In the genomic region with DNA sequence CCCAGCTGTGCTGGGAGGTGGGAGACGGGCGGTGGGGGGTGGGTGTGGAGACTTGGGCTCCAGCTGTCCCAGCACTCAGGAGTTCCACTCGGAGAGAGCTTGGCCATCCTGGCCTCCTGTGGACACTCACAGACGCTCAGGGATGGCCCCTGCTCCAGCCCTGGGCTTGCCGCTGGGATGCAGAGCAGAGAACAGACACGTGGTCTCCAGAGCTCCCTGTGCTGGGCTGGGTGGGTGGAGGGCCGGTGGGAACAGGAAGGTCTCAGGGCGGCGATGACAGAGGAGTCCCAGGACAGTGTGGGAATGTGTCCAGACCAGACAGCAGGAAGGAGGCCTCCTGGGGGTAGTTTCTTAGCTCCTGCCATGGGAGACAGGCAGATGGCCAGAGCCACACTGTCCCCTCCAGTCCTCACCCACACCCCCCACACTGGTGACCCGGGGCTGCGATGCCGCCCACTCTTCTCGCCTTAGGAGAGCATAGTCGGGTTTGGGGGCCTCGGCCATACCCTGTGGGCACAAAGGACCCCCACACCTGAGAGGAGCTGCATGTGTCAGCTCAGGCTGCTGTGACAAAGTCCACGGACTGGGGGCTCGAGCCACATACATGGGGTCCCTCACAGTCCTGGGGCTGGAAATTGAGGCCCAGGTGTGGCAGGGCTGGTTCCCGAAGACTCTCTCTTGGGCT, we compare ENCODE assay signal across 23 cellular contexts. TPM values are rescaled to one million over a fixed set of nuclear protein-coding genes. Genes with fewer than 3 reads are reported as not detected.
DNase-seq lines count a peak whose midpoint lies in the region; ATAC-seq and TF ChIP-seq lines count a peak whose summit lies in the region.
"Had no signal": no experiment of that assay in that cellular context is flagged by ENCODE, and none has a peak within 500 bp of the region (broad histone marks: within the 10 kb centered on the region; RNA-seq: fewer than 3 reads in every experiment).

No MANE protein-coding gene starts in this region.

- peaks cover 12% of the 10 kb centered on the region for H3K9me3 ChIP-seq in upper lobe of right lung
- peaks cover 7 to 36% (median 30%) of the 10 kb centered on the region in 3 donors for H3K9me3 ChIP-seq in tibial artery

- H3K27ac Mint-ChIP-seq in natural killer cell, result peak overlapping the region; percentile 79
- H3K27ac Mint-ChIP-seq in natural killer cell treated with Interleukin-12 subunit alpha and Interleukin-12 subunit beta and Interleukin-15 and Interleukin-18, amount 100 ng/mL, for 72 hours, result no peak overlapping the region
- H3K27ac Mint-ChIP-seq in naive thymus-derived CD8-positive, alpha-beta T cell, result peak overlapping the region in 7 of 10 donors; percentile 48 to 95 (median 80)
- H3K27ac Mint-ChIP-seq in endothelial cell (ENCODE audit: unreplicated experiment), result no peak overlapping the region

- no peaks in the 10 kb centered on the region for H3K4me1 ChIP-seq in upper lobe of right lung
- H3K4me1 ChIP-seq in tibial artery, result no peaks in the 10 kb centered on the region

- ATAC-seq in natural killer cell, result no peak
- no peak for ATAC-seq in natural killer cell treated with Interleukin-12 subunit alpha and Interleukin-12 subunit beta and Interleukin-15 and Interleukin-18, amount 100 ng/mL, for 72 hours
- ATAC-seq in esophagus mucosa, result peak; percentile 20
- no peak for ATAC-seq in naive thymus-derived CD8-positive, alpha-beta T cell
- peak; percentile 33 for ATAC-seq in upper lobe of right lung
- no peak for ATAC-seq in HG02798 (IDR thresholded peaks at IDR 0.05; ENCODE audit: poor library complexity, unreplicated experiment)

- peaks cover 0 to 3% of the 10 kb centered on the region in 2 donors for H3K27me3 Mint-ChIP-seq in natural killer cell (ENCODE audit: low read depth in 2 of 2)
- H3K27me3 Mint-ChIP-seq in natural killer cell treated with Interleukin-12 subunit alpha and Interleukin-12 subunit beta and Interleukin-15 and Interleukin-18, amount 100 ng/mL, for 72 hours, result no peaks in the 10 kb centered on the region
- peaks cover 0 to 2% (median 0%) of the 10 kb centered on the region in 5 donors for H3K27me3 Mint-ChIP-seq in naive thymus-derived CD8-positive, alpha-beta T cell
- peaks cover 4% of the 10 kb centered on the region for H3K27me3 Mint-ChIP-seq in endothelial cell (ENCODE audit: unreplicated experiment)
- H3K27me3 Mint-ChIP-seq: CD8-positive, alpha-beta memory T cell had no signal

- H3K27ac ChIP-seq in upper lobe of right lung (no peak overlapping the region), tibial artery (no peak overlapping the region)
- H3K27ac ChIP-seq: C4-2B had no signal

- peaks cover 14 to 28% of the 10 kb centered on the region in 2 donors for H3K9me3 Mint-ChIP-seq in natural killer cell
- H3K9me3 Mint-ChIP-seq in natural killer cell treated with Interleukin-12 subunit alpha and Interleukin-12 subunit beta and Interleukin-15 and Interleukin-18, amount 100 ng/mL, for 72 hours, result peaks cover 37% of the 10 kb centered on the region
- peaks cover 10 to 60% (median 49%) of the 10 kb centered on the region in 9 donors for H3K9me3 Mint-ChIP-seq in naive thymus-derived CD8-positive, alpha-beta T cell
- peaks cover 4% of the 10 kb centered on the region for H3K9me3 Mint-ChIP-seq in endothelial cell (ENCODE audit: unreplicated experiment)

- no peaks in the 10 kb centered on the region for H3K27me3 ChIP-seq in upper lobe of right lung
- H3K27me3 ChIP-seq in tibial artery, result peaks cover 0 to 27% of the 10 kb centered on the region in 2 donors

- H3K4me3 ChIP-seq in upper lobe of right lung, result no peak overlapping the region
- H3K4me3 ChIP-seq in tibial artery, result no peak overlapping the region

- H3K36me3 Mint-ChIP-seq in natural killer cell (peaks cover 44% of the 10 kb centered on the region), endothelial cell (ENCODE audit: low read depth, unreplicated experiment) (peaks cover 15% of the 10 kb centered on the region)
- peaks cover 43% of the 10 kb centered on the region for H3K36me3 Mint-ChIP-seq in natural killer cell treated with Interleukin-12 subunit alpha and Interleukin-12 subunit beta and Interleukin-15 and Interleukin-18, amount 100 ng/mL, for 72 hours
- H3K36me3 Mint-ChIP-seq in naive thymus-derived CD8-positive, alpha-beta T cell, result peaks cover 2 to 35% (median 33%) of the 10 kb centered on the region in 3 donors

- intact Hi-C loops in natural killer cell (cut with micrococcal nuclease) (loop anchor here (10.0 kb wide), 1 partner anchor 86 kb away; the partner anchor contains the start of gene TSPEAR), upper lobe of right lung (cut with DNase I) (no loop called here), tibial artery (cut with DNase I; ENCODE audit: low total_unique reads) (no loop called here)

- TF ChIP-seq CTCF in natural killer cell (IDR thresholded peaks at IDR 0.05) (no peak), upper lobe of right lung (IDR thresholded peaks at IDR 0.05) (no peak), tibial artery (IDR thresholded peaks at IDR 0.05) (no peak), endothelial cell (IDR thresholded peaks at IDR 0.05; ENCODE audit: unreplicated experiment) (no peak)

- H3K4me3 Mint-ChIP-seq in natural killer cell (no peak overlapping the region), endothelial cell (ENCODE audit: unreplicated experiment) (no peak overlapping the region)
- no peak overlapping the region for H3K4me3 Mint-ChIP-seq in natural killer cell treated with Interleukin-12 subunit alpha and Interleukin-12 subunit beta and Interleukin-15 and Interleukin-18, amount 100 ng/mL, for 72 hours
- peak overlapping the region in 5 of 10 donors; percentile 8 to 70 (median 24) for H3K4me3 Mint-ChIP-seq in naive thymus-derived CD8-positive, alpha-beta T cell

- H3K36me3 ChIP-seq in upper lobe of right lung (no peaks in the 10 kb centered on the region), tibial artery (no peaks in the 10 kb centered on the region)

- H3K4me1 Mint-ChIP-seq in natural killer cell (peaks cover 43 to 59% of the 10 kb centered on the region in 2 donors), endothelial cell (ENCODE audit: unreplicated experiment) (peaks cover 2% of the 10 kb centered on the region)
- H3K4me1 Mint-ChIP-seq in natural killer cell treated with Interleukin-12 subunit alpha and Interleukin-12 subunit beta and Interleukin-15 and Interleukin-18, amount 100 ng/mL, for 72 hours (ENCODE audit: low read depth in 2 of 2), result peaks cover 24 to 30% of the 10 kb centered on the region in 2 donors
- peaks cover 21 to 53% (median 44%) of the 10 kb centered on the region in 4 donors for H3K4me1 Mint-ChIP-seq in naive thymus-derived CD8-positive, alpha-beta T cell

- POLR2A ChIA-PET in naive thymus-derived CD8-positive, alpha-beta T cell (lab: Charles Lee), result interaction anchor here (0.9 kb wide), 1 partner anchor 10 kb away, joined by 5 read pairs; no protein-coding TSS in a partner anchor

- DNase-seq in natural killer cell (no peak), upper lobe of right lung (no peak), tibial artery (no peak), endothelial cell (ENCODE audit: low spot score) (no peak)
- DNase-seq in natural killer cell treated with Interleukin-12 subunit alpha and Interleukin-12 subunit beta and Interleukin-15 and Interleukin-18, amount 100 ng/mL, for 72 hours (ENCODE audit: low spot score), result no peak
- peak in 1 of 10 donors; percentile 36 for DNase-seq in naive thymus-derived CD8-positive, alpha-beta T cell
- DNase-seq: Calu3; CD8-positive, alpha-beta memory T cell; Karpas-422; MV-4-11; NCI-H1105 treated with DMSO at 0.1 percent for 48 hours; NCI-H2029 treated with DMSO at 0.1 percent for 48 hours; NCI-H2171; NCI-H446; NCI-H526; OCI-M1 had no signal

RNA-seq across cellular contexts. Expression of gene KRTAP10-9, which starts 2.0 kb away (rescaled TPM):
- total RNA-seq in natural killer cell (not detected), esophagus mucosa (not detected), upper lobe of right lung (not detected), endothelial cell (ENCODE audit: unreplicated experiment) (not detected)
- total RNA-seq in natural killer cell treated with Interleukin-12 subunit alpha and Interleukin-12 subunit beta and Interleukin-15 and Interleukin-18, amount 100 ng/mL, for 72 hours, result not detected
- total RNA-seq in naive thymus-derived CD8-positive, alpha-beta T cell, result not detected
- not detected for polyA plus RNA-seq in naive thymus-derived CD8-positive, alpha-beta T cell
- total RNA-seq: A172; Calu3; CD8-positive, alpha-beta memory T cell; Daoy; M059J had no signal
- polyA plus RNA-seq: AG04450; CD8-positive, alpha-beta memory T cell had no signal

RNA-seq across cellular contexts. Expression of gene KRTAP10-10, which starts 8.3 kb away (rescaled TPM):
- total RNA-seq in natural killer cell, result not detected
- not detected for total RNA-seq in natural killer cell treated with Interleukin-12 subunit alpha and Interleukin-12 subunit beta and Interleukin-15 and Interleukin-18, amount 100 ng/mL, for 72 hours
- total RNA-seq in esophagus mucosa, result not detected
- not detected for total RNA-seq in naive thymus-derived CD8-positive, alpha-beta T cell
- not detected for polyA plus RNA-seq in naive thymus-derived CD8-positive, alpha-beta T cell
- total RNA-seq in upper lobe of right lung, result not detected
- not detected for total RNA-seq in endothelial cell (ENCODE audit: unreplicated experiment)
- total RNA-seq: A172; Calu3; CD8-positive, alpha-beta memory T cell; Daoy; M059J had no signal
- polyA plus RNA-seq: AG04450; CD8-positive, alpha-beta memory T cell had no signal

RNA-seq across cellular contexts. Expression of gene KRTAP10-8, which starts 17.0 kb away (rescaled TPM):
- not detected for total RNA-seq in natural killer cell
- total RNA-seq in natural killer cell treated with Interleukin-12 subunit alpha and Interleukin-12 subunit beta and Interleukin-15 and Interleukin-18, amount 100 ng/mL, for 72 hours, result not detected
- total RNA-seq in esophagus mucosa, result not detected
- total RNA-seq in naive thymus-derived CD8-positive, alpha-beta T cell, result not detected
- not detected for polyA plus RNA-seq in naive thymus-derived CD8-positive, alpha-beta T cell
- total RNA-seq in upper lobe of right lung, result not detected
- total RNA-seq in endothelial cell (ENCODE audit: unreplicated experiment), result not detected
- total RNA-seq: A172; Calu3; CD8-positive, alpha-beta memory T cell; Daoy; M059J had no signal
- polyA plus RNA-seq: AG04450; CD8-positive, alpha-beta memory T cell had no signal

RNA-seq across cellular contexts. Expression of gene KRTAP10-11, which starts 17.4 kb away (rescaled TPM):
- total RNA-seq in natural killer cell, result not detected
- not detected for total RNA-seq in natural killer cell treated with Interleukin-12 subunit alpha and Interleukin-12 subunit beta and Interleukin-15 and Interleukin-18, amount 100 ng/mL, for 72 hours
- not detected for total RNA-seq in esophagus mucosa
- not detected for total RNA-seq in naive thymus-derived CD8-positive, alpha-beta T cell
- polyA plus RNA-seq in naive thymus-derived CD8-positive, alpha-beta T cell, result not detected
- total RNA-seq in upper lobe of right lung, result not detected
- total RNA-seq in endothelial cell (ENCODE audit: unreplicated experiment), result not detected
- total RNA-seq: A172; Calu3; CD8-positive, alpha-beta memory T cell; Daoy; M059J had no signal
- polyA plus RNA-seq: AG04450; CD8-positive, alpha-beta memory T cell had no signal

RNA-seq across cellular contexts. Expression of gene KRTAP12-4, which starts 25.6 kb away (rescaled TPM):
- total RNA-seq in natural killer cell (not detected), esophagus mucosa (not detected), upper lobe of right lung (not detected), endothelial cell (ENCODE audit: unreplicated experiment) (not detected)
- not detected for total RNA-seq in natural killer cell treated with Interleukin-12 subunit alpha and Interleukin-12 subunit beta and Interleukin-15 and Interleukin-18, amount 100 ng/mL, for 72 hours
- not detected for total RNA-seq in naive thymus-derived CD8-positive, alpha-beta T cell
- polyA plus RNA-seq in naive thymus-derived CD8-positive, alpha-beta T cell, result not detected
- total RNA-seq: A172; Calu3; CD8-positive, alpha-beta memory T cell; Daoy; M059J had no signal
- polyA plus RNA-seq: AG04450; CD8-positive, alpha-beta memory T cell had no signal

Comparison
In these comparisons a context has a peak if more than half of its experiments do, and no peak if none do; other contexts are left out.
1. H3K27ac Mint-ChIP-seq: peak in natural killer cell (2 of 2) and naive thymus-derived CD8-positive, alpha-beta T cell (7 of 10); none in natural killer cell treated with Interleukin-12 subunit alpha and Interleukin-12 subunit beta and Interleukin-15 and Interleukin-18, amount 100 ng/mL, for 72 hours (0 of 2) and endothelial cell (single experiment).
2. ATAC-seq: peak in esophagus mucosa (single experiment) and upper lobe of right lung (single experiment); none in natural killer cell (0 of 3), natural killer cell treated with Interleukin-12 subunit alpha and Interleukin-12 subunit beta and Interleukin-15 and Interleukin-18, amount 100 ng/mL, for 72 hours (0 of 2), naive thymus-derived CD8-positive, alpha-beta T cell (0 of 2) and HG02798 (single experiment).